ENCODE assay signal across 8 cellular contexts in genomic region chr5:32443145-32443540, GRCh38. TPM values are rescaled to one million over a fixed set of nuclear protein-coding genes. Genes with fewer than 3 reads are reported as not detected.
A peak's percentile ranks its signal among the peaks of the same experiment; 100 is the strongest.
DNase-seq lines count a peak whose midpoint lies in the region; ATAC-seq, FAIRE-seq and TF ChIP-seq lines count a peak whose summit lies in the region.

No MANE protein-coding gene starts in this region.

- peaks cover 21% of the 10 kb centered on the region for H3K4me1 Mint-ChIP-seq in activated naive CD8-positive, alpha-beta T cell treated with anti-CD3 and anti-CD28 coated beads, Interleukin-2, amount 10 ng/mL, durations not matched to agents 7 days and 5 days

- no peak overlapping the region for H2BK20ac ChIP-seq in IMR-90 (ENCODE audit: low read depth, low read length)

- H3K4me1 ChIP-seq in IMR-90 (ENCODE audit: control insufficient read depth, insufficient read depth, low read length), result peaks cover 2% of the 10 kb centered on the region

- H3K14ac ChIP-seq in IMR-90 (replicated peaks; ENCODE audit: low read depth, low read length), result peak overlapping the region; percentile 27

- H4K8ac ChIP-seq in IMR-90 (ENCODE audit: low read depth in 2 of 2, low read length in 2 of 2), result peak overlapping the region in 1 of 2 experiments; percentile 76; a peak in 2 of 4 replicates

- H3K4me3 ChIP-seq in GM08714 (ENCODE audit: low read length) (peak overlapping the region; percentile 83), IMR-90 (ENCODE audit: insufficient read depth, low read depth, low read length) (peak overlapping the region; percentile 83)

- H3K27ac ChIP-seq in IMR-90 (ENCODE audit: insufficient read depth, low read length), result peak overlapping the region; percentile 94

- no peak overlapping the region for H2BK15ac ChIP-seq in IMR-90 (ENCODE audit: low read depth, low read length)

- H3K27ac Mint-ChIP-seq in activated naive CD8-positive, alpha-beta T cell treated with anti-CD3 and anti-CD28 coated beads, Interleukin-2, amount 10 ng/mL, durations not matched to agents 7 days and 5 days, result peak overlapping the region; percentile 86

- no peak overlapping the region for H4K91ac ChIP-seq in IMR-90 (ENCODE audit: insufficient read depth, low read depth, low read length)

- peak overlapping the region; percentile 77; the same call in 1 of the 2 replicates for H2AK5ac ChIP-seq in IMR-90 (ENCODE audit: low read depth, low read length)

- peaks cover 4% of the 10 kb centered on the region; the same call in 1 of the 2 replicates for H3K36me3 ChIP-seq in IMR-90 (ENCODE audit: control insufficient read depth, insufficient read depth, low read length)

- peak overlapping the region; percentile 94 for H3K4me3 Mint-ChIP-seq in activated naive CD8-positive, alpha-beta T cell treated with anti-CD3 and anti-CD28 coated beads, Interleukin-2, amount 10 ng/mL, durations not matched to agents 7 days and 5 days

- in situ Hi-C loops in IMR-90 (cut with MboI; ENCODE audit: low sequenced_read_pairs), result no loop called here

- H3K27me3 Mint-ChIP-seq in activated naive CD8-positive, alpha-beta T cell treated with anti-CD3 and anti-CD28 coated beads, Interleukin-2, amount 10 ng/mL, durations not matched to agents 7 days and 5 days, result peaks cover 8% of the 10 kb centered on the region

- peak overlapping the region; percentile 83 for H4K5ac ChIP-seq in IMR-90 (ENCODE audit: low read depth, low read length)

- H3K18ac ChIP-seq in IMR-90 (ENCODE audit: low read depth, low read length), result peak overlapping the region; percentile 71; the same call in 1 of the 2 replicates

- POLR2A ChIA-PET in IMR-90 (lab: Charles Lee; ENCODE audit: unreplicated experiment), result no interaction called here
- POLR2A ChIA-PET in activated naive CD8-positive, alpha-beta T cell treated with anti-CD3 and anti-CD28 coated beads, Interleukin-2, amount 10 ng/mL, durations not matched to agents 7 days and 5 days (lab: Charles Lee), result interaction anchor here (0.6 to 0.8 kb wide), 2 partner anchors 75 to 269 kb away, joined by 3 to 4 read pairs; partner anchors contain the start of gene GOLPH3

- peak overlapping the region; percentile 92 for H3K9ac ChIP-seq in IMR-90 (ENCODE audit: low read depth, low read length)

- H3K4ac ChIP-seq in IMR-90 (ENCODE audit: low read depth, low read length), result peak overlapping the region; percentile 68; the same call in 1 of the 2 replicates

- CTCF ChIA-PET in IMR-90 (lab: Yijun Ruan, JAX), result interaction anchor here (0.6 kb wide), 1 partner anchor 1036 kb away, joined by 4 read pairs; no protein-coding TSS in a partner anchor

- no peak for TF ChIP-seq POLR2A in IMR-90 (IDR thresholded peaks at IDR 0.05; ENCODE audit: low read depth, low read length)

- H2AK9ac ChIP-seq in IMR-90 (replicated peaks; ENCODE audit: low read depth, low read length, poor library complexity), result peak overlapping the region; percentile 99

- WGBS in IMR-90 (ENCODE audit: extremely low coverage in 2 of 2, insufficient read length in 1 of 2), 2 experiments, result no CpG with 5 or more reads among the region's 7 CpGs

- no peak for TF ChIP-seq RAD21 in IMR-90 (IDR thresholded peaks at IDR 0.05; ENCODE audit: low read length)

- intact Hi-C loops in IMR-90 (cut with micrococcal nuclease) (no loop called here), posterior cingulate gyrus (cut with DNase I) (loop anchor here (5.0 kb wide), 1 partner anchor 271 kb away; the partner anchor contains the start of gene GOLPH3)

- peaks cover 2% of the 10 kb centered on the region for H3K9me3 Mint-ChIP-seq in activated naive CD8-positive, alpha-beta T cell treated with anti-CD3 and anti-CD28 coated beads, Interleukin-2, amount 10 ng/mL, durations not matched to agents 7 days and 5 days

- H2AFZ ChIP-seq in IMR-90 (replicated peaks; ENCODE audit: low read length, poor library complexity), result peak overlapping the region; percentile 93

- peak overlapping the region; percentile 96 for H3K23ac ChIP-seq in IMR-90 (ENCODE audit: low read depth, low read length)

- H3K56ac ChIP-seq in IMR-90 (ENCODE audit: extremely low read depth, insufficient read depth, low read length), result peak overlapping the region; percentile 77; the same call in 1 of the 2 replicates

- H3K36me3 Mint-ChIP-seq in activated naive CD8-positive, alpha-beta T cell treated with anti-CD3 and anti-CD28 coated beads, Interleukin-2, amount 10 ng/mL, durations not matched to agents 7 days and 5 days, result peaks cover 10% of the 10 kb centered on the region

- H3K9me3 ChIP-seq in IMR-90 (ENCODE audit: control insufficient read depth, insufficient read depth, low read length), result no peaks in the 10 kb centered on the region

- no peak for TF ChIP-seq CTCF in IMR-90 (conservative IDR thresholded peaks at IDR 0.05; ENCODE audit: low read depth, low read length)

- H3K9me1 ChIP-seq in IMR-90 (ENCODE audit: insufficient read depth, low read length), result peaks cover 7% of the 10 kb centered on the region

- no peaks in the 10 kb centered on the region for H3K27me3 ChIP-seq in IMR-90 (ENCODE audit: control insufficient read depth, insufficient read depth, low read length)

- peaks cover 45% of the 10 kb centered on the region for H4K20me1 ChIP-seq in IMR-90 (ENCODE audit: insufficient read depth, low read length)

- H3K4me2 ChIP-seq in IMR-90 (ENCODE audit: low read depth, low read length), result peak overlapping the region; percentile 92

- peak overlapping the region; percentile 93 for H2BK5ac ChIP-seq in IMR-90 (ENCODE audit: low read depth, low read length, poor library complexity, severe bottlenecking)

- ATAC-seq in GM21515 (IDR thresholded peaks at IDR 0.05; ENCODE audit: unreplicated experiment) (peak; percentile 28), IMR-90 (ENCODE audit: low read depth) (no peak)
- ATAC-seq in activated naive CD8-positive, alpha-beta T cell treated with anti-CD3 and anti-CD28 coated beads, Interleukin-2, amount 10 ng/mL, durations not matched to agents 7 days and 5 days (ENCODE audit: low read depth), result no peak

- dilution Hi-C loops in IMR-90 (cut with HindIII; ENCODE audit: low sequenced_read_pairs, unreplicated experiment), result no loop called here

- BruUV-seq in IMR-90 (replicated peaks; lab: Mats Ljungman, UMichigan), result TSS peak; percentile 18

- peak; percentile 57 for DNase-seq in IMR-90
- no peak for DNase-seq in activated naive CD8-positive, alpha-beta T cell treated with anti-CD3 and anti-CD28 coated beads, Interleukin-2, amount 10 ng/mL, durations not matched to agents 7 days and 5 days
- DNase-seq in iris pigment epithelial cell (ENCODE audit: low read depth), result peak; percentile 51
- peak; percentile 55 for DNase-seq in stimulated activated CD8-positive, alpha-beta memory T cell treated with anti-CD3 and anti-CD28 coated beads, Interleukin-4, amount 100 ng/mL, for 48 hours
- no peak for DNase-seq in HTR-8/SVneo (ENCODE audit: insufficient read length, low spot score)
- DNase-seq in posterior cingulate gyrus, result no peak

- H3K79me1 ChIP-seq in IMR-90 (ENCODE audit: low read depth in 1 of 2, low read length in 2 of 2), result peaks cover 3 to 29% of the 10 kb centered on the region in 2 experiments

- peak overlapping the region; percentile 12; the same call in 1 of the 2 replicates for H2BK120ac ChIP-seq in IMR-90 (ENCODE audit: low read depth, low read length)

- FAIRE-seq in HTR-8/SVneo (lab: Jason Lieb, UNC), result no peak

TF ChIP-seq in IMR-90, 13 proteins besides CTCF, POLR2A, EP300 and RAD21:
- no peak for TF ChIP-seq USF2 (IDR thresholded peaks at IDR 0.05; ENCODE audit: low read depth, low read length)
- no peak for TF ChIP-seq CEBPB (IDR thresholded peaks at IDR 0.05; ENCODE audit: low read depth, low read length)
- no peak for TF ChIP-seq CHD1 (IDR thresholded peaks at IDR 0.05; ENCODE audit: low read depth, low read length)
- TF ChIP-seq ELK1 (IDR thresholded peaks at IDR 0.05; ENCODE audit: borderline replicate concordance, low read depth, low read length), result no peak
- TF ChIP-seq MXI1 (IDR thresholded peaks at IDR 0.05; ENCODE audit: borderline replicate concordance, low read depth, low read length), result no peak
- TF ChIP-seq NFE2L2 (IDR thresholded peaks at IDR 0.05; ENCODE audit: low read depth, low read length), result no peak
- TF ChIP-seq RFX5 (IDR thresholded peaks at IDR 0.05; ENCODE audit: low read depth, low read length), result no peak

RNA-seq across cellular contexts. Expression of gene ZFR, which starts 1.4 kb away (rescaled TPM):
- total RNA-seq in IMR-90 (2012; rRNA removed), result 81.4 and 88.0 TPM in 2 replicates
- polyA plus RNA-seq in IMR-90 (2012; rRNA removed), result 30.4 and 31.1 TPM in 2 replicates
- 10.0 and 28.3 TPM in 2 replicates for polyA plus RNA-seq in IMR-90 (2012; cell fraction: cytosol; rRNA removed)
- 29.8 and 43.0 TPM in 2 replicates for polyA plus RNA-seq in IMR-90 (2012; cell fraction: nucleus; rRNA removed; ENCODE audit: low replicate concordance)
- 10 to 100 TPM; 48.1 to 48.7 TPM for total RNA-seq in activated naive CD8-positive, alpha-beta T cell treated with anti-CD3 and anti-CD28 coated beads, Interleukin-2, amount 10 ng/mL, durations not matched to agents 7 days and 5 days

Comparison
In these comparisons a context has a peak if more than half of its experiments do, and no peak if none do; other contexts are left out.
1. DNase-seq: peak in IMR-90 (single experiment), iris pigment epithelial cell (single experiment) and stimulated activated CD8-positive, alpha-beta memory T cell treated with anti-CD3 and anti-CD28 coated beads, Interleukin-4, amount 100 ng/mL, for 48 hours (single experiment); none in activated naive CD8-positive, alpha-beta T cell treated with anti-CD3 and anti-CD28 coated beads, Interleukin-2, amount 10 ng/mL, durations not matched to agents 7 days and 5 days (single experiment), HTR-8/SVneo (single experiment) and posterior cingulate gyrus (0 of 10).